In genomic region chr4:158020734-158021346, GRCh38 we compare ENCODE assay signal across 10 cellular contexts.
DNase-seq lines count a peak whose midpoint lies in the region; ATAC-seq and TF ChIP-seq lines count a peak whose summit lies in the region.
"Had no signal": no experiment of that assay in that cellular context is flagged by ENCODE, and none has a peak within 500 bp of the region (broad histone marks: within the 10 kb centered on the region; RNA-seq: fewer than 3 reads in every experiment).

No MANE protein-coding gene starts in this region.

- H3K9me3 ChIP-seq in heart right ventricle: no peaks in the 10 kb centered on the region
- H3K9me3 ChIP-seq in lung (ENCODE audit: control insufficient read depth in 2 of 2, insufficient read depth in 1 of 2, low read length in 1 of 2): no peaks in the 10 kb centered on the region
- H3K9me3 ChIP-seq in aorta (ENCODE audit: control insufficient read depth, low read length): no peaks in the 10 kb centered on the region
- no peaks in the 10 kb centered on the region for H3K9me3 ChIP-seq in testis
- H3K9me3 ChIP-seq: thyroid gland had no signal

- no peak for TF ChIP-seq POLR2A in testis (IDR thresholded peaks at IDR 0.05)

- TF ChIP-seq CTCF in heart right ventricle (IDR thresholded peaks at IDR 0.05) (no peak), MCF 10A (IDR thresholded peaks at IDR 0.05; ENCODE audit: unreplicated experiment) (no peak), lung (IDR thresholded peaks at IDR 0.05; ENCODE audit: control extremely low read depth, extremely low read depth) (no peak), testis (IDR thresholded peaks at IDR 0.05) (no peak)

- H3K27ac Mint-ChIP-seq in MCF 10A (ENCODE audit: low read depth, unreplicated experiment): peak overlapping the region; percentile 96
- H3K27ac Mint-ChIP-seq: B cell had no signal

- POLR2A ChIA-PET in MCF 10A (lab: Yijun Ruan, JAX): interaction anchor here (0.7 to 1.4 kb wide), 4 partner anchors 31 to 575 kb away, joined by 3 to 5 read pairs (median 4); no protein-coding TSS in a partner anchor

- no peak for DNase-seq in heart right ventricle
- DNase-seq in left ventricle myocardium superior: no peak
- peak; percentile 68 for DNase-seq in MCF 10A (ENCODE audit: unreplicated experiment)
- DNase-seq in lung (ENCODE audit: low spot score): no peak
- no peak for DNase-seq in aorta
- no peak for DNase-seq in D341Med (ENCODE audit: low spot score)
- no peak for DNase-seq in testis
- no peak for DNase-seq in activated CD4-positive, CD25-positive, alpha-beta regulatory T cell treated with anti-CD3 and anti-CD28 coated beads, Interleukin-2, amount 50 U/mL, for 72 hours
- DNase-seq: thyroid gland had no signal

- no TSS peak for BruUV-seq in MCF 10A (replicated peaks; lab: Mats Ljungman, UMichigan)

- peaks cover 32% of the 10 kb centered on the region for H3K4me1 Mint-ChIP-seq in MCF 10A (ENCODE audit: insufficient read depth, unreplicated experiment)
- H3K4me1 Mint-ChIP-seq: B cell had no signal

- 40 to 45% methylated on average over 5 of the region's 5 CpGs for WGBS in heart right ventricle, 2 donors
- 70 to 87% methylated on average over 5 of the region's 5 CpGs for WGBS in lung, 2 donors
- WGBS in aorta, 2 donors: 6 to 13% methylated on average over 5 of the region's 5 CpGs
- 48 to 63% methylated on average over 5 of the region's 5 CpGs for WGBS in testis, 2 donors

- intact Hi-C loops in heart right ventricle (cut with DNase I): no loop called here
- intact Hi-C loops in left ventricle myocardium superior (cut with micrococcal nuclease): no loop called here
- intact Hi-C loops in MCF 10A (cut with micrococcal nuclease): no loop called here
- intact Hi-C loops in aorta (cut with DNase I): loop anchor here in 1 of 2 donors (5.0 kb wide), 1 partner anchor 101 kb away; no protein-coding TSS in a partner anchor
- intact Hi-C loops in testis (cut with DNase I; ENCODE audit: low total_unique reads): no loop called here

- H3K4me3 ChIP-seq in heart right ventricle (no peak overlapping the region), lung (no peak overlapping the region), aorta (ENCODE audit: low read length in 2 of 2) (no peak overlapping the region), testis (no peak overlapping the region)
- H3K4me3 ChIP-seq: thyroid gland had no signal

- peak overlapping the region; percentile 30 for H3K4me3 Mint-ChIP-seq in MCF 10A (ENCODE audit: unreplicated experiment)
- H3K4me3 Mint-ChIP-seq: B cell had no signal

- ATAC-seq in heart right ventricle (no peak), left ventricle myocardium superior (no peak), lung (ENCODE audit: insufficient read depth, low FRiP score) (peak; percentile 34), aorta (ENCODE audit: low FRiP score) (peak; percentile 60)

- no peaks in the 10 kb centered on the region for H3K9me3 Mint-ChIP-seq in MCF 10A (ENCODE audit: unreplicated experiment)

- no peaks in the 10 kb centered on the region for H3K27me3 Mint-ChIP-seq in MCF 10A (ENCODE audit: insufficient read depth, unreplicated experiment)
- H3K27me3 Mint-ChIP-seq: B cell had no signal

- no peaks in the 10 kb centered on the region for H3K36me3 Mint-ChIP-seq in MCF 10A (ENCODE audit: insufficient read depth, unreplicated experiment)

- H3K27ac ChIP-seq in heart right ventricle: peak overlapping the region in 6 of 10 donors; percentile 19 to 63 (median 35)
- no peak overlapping the region for H3K27ac ChIP-seq in lung (ENCODE audit: low read depth in 1 of 2, low read length in 1 of 2)
- peak overlapping the region in 1 of 2 donors; percentile 67 for H3K27ac ChIP-seq in aorta (ENCODE audit: low read depth in 1 of 2, low read length in 2 of 2)
- H3K27ac ChIP-seq in testis: peak overlapping the region in 1 of 2 donors; percentile 37
- H3K27ac ChIP-seq: thyroid gland had no signal

- H3K36me3 ChIP-seq in heart right ventricle: no peaks in the 10 kb centered on the region
- H3K36me3 ChIP-seq in lung (ENCODE audit: control insufficient read depth in 2 of 2, insufficient read depth in 2 of 2, low read length in 2 of 2): no peaks in the 10 kb centered on the region
- H3K36me3 ChIP-seq in aorta (ENCODE audit: control insufficient read depth in 1 of 2, insufficient read depth in 2 of 2, low read length in 1 of 2): no peaks in the 10 kb centered on the region
- no peaks in the 10 kb centered on the region for H3K36me3 ChIP-seq in testis (ENCODE audit: low read depth, missing control alignments)
- H3K36me3 ChIP-seq: thyroid gland had no signal

- CTCF ChIA-PET in MCF 10A (lab: Yijun Ruan, JAX): interaction anchor here (0.6 to 2.1 kb wide), 3 partner anchors 17 to 972 kb away, joined by 3 to 12 read pairs (median 4); partner anchors contain the start of gene GASK1B

- H3K4me1 ChIP-seq in heart right ventricle: peaks cover 0 to 52% (median 28%) of the 10 kb centered on the region in 9 donors
- H3K4me1 ChIP-seq in lung (ENCODE audit: control insufficient read depth in 2 of 2, insufficient read depth in 2 of 2, low read length in 2 of 2): peaks cover 0 to 10% of the 10 kb centered on the region in 2 donors
- H3K4me1 ChIP-seq in aorta (ENCODE audit: control insufficient read depth in 1 of 2, insufficient read depth in 2 of 2, low read length in 2 of 2): peaks cover 0 to 4% of the 10 kb centered on the region in 2 donors
- peaks cover 7% of the 10 kb centered on the region for H3K4me1 ChIP-seq in testis
- H3K4me1 ChIP-seq: thyroid gland had no signal

- H3K27me3 ChIP-seq in heart right ventricle (no peaks in the 10 kb centered on the region), lung (ENCODE audit: control insufficient read depth, insufficient read depth) (no peaks in the 10 kb centered on the region), aorta (ENCODE audit: control insufficient read depth in 1 of 2, insufficient read depth in 2 of 2, low read length in 1 of 2) (no peaks in the 10 kb centered on the region), testis (no peaks in the 10 kb centered on the region)
- H3K27me3 ChIP-seq: thyroid gland had no signal

Comparison
In these comparisons a context has a peak if more than half of its experiments do, and no peak if none do; other contexts are left out.
1. ATAC-seq: peak in lung (single experiment) and aorta (single experiment); none in heart right ventricle (0 of 8) and left ventricle myocardium superior (single experiment).
2. H3K27ac ChIP-seq: peak in heart right ventricle (6 of 10); none in lung (0 of 2).